ENCODE assay signal across 25 cellular contexts in the genomic region with DNA sequence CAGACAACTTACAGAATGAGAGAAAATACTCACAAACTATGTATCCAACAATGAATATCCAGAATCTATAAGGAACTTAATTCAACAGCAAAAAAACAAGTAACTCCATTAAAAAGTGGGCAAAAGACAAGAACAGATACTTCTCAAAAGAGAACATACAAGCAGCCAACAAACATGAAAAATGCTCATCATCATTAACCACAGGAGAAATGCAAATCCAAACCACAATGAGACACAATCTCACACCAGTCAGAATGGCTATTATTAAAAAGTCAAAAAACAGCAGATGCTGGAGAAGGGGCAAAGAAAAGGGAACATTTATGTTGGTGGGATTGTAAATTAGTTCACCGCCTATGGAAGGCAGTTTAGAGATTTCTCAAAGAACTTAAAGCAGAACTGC.
DNase-seq lines count a peak whose midpoint lies in the region; ATAC-seq and TF ChIP-seq lines count a peak whose summit lies in the region.
"Had no signal": no experiment of that assay in that cellular context is flagged by ENCODE, and none has a peak within 500 bp of the region (broad histone marks: within the 10 kb centered on the region; RNA-seq: fewer than 3 reads in every experiment).

No MANE protein-coding gene starts in this region.

- H3F3A ChIP-seq in DOHH2 (ENCODE audit: control insufficient read depth, insufficient read depth) = no peaks in the 10 kb centered on the region

- peak overlapping the region; percentile 6; the same call in 1 of the 2 replicates for H3K4me2 ChIP-seq in DOHH2 (ENCODE audit: low read length)
- H3K4me2 ChIP-seq: hepatocyte had no signal

- H3K79me2 ChIP-seq in DOHH2 (ENCODE audit: control insufficient read depth, low read length) = no peaks in the 10 kb centered on the region

- no peaks in the 10 kb centered on the region for H3K27me3 Mint-ChIP-seq in HFFc6 (ENCODE audit: insufficient read depth)
- no peaks in the 10 kb centered on the region for H3K27me3 Mint-ChIP-seq in natural killer cell treated with Interleukin-12 subunit alpha and Interleukin-12 subunit beta and Interleukin-15 and Interleukin-18, amount 100 ng/mL, for 72 hours
- H3K27me3 Mint-ChIP-seq: effector memory CD8-positive, alpha-beta T cell; memory B cell had no signal

- H3K4me1 Mint-ChIP-seq in HFFc6 (ENCODE audit: low read depth) = peaks cover 17% of the 10 kb centered on the region
- peaks cover 16 to 27% of the 10 kb centered on the region in 2 donors for H3K4me1 Mint-ChIP-seq in natural killer cell treated with Interleukin-12 subunit alpha and Interleukin-12 subunit beta and Interleukin-15 and Interleukin-18, amount 100 ng/mL, for 72 hours (ENCODE audit: low read depth in 2 of 2)

- H3K4me1 ChIP-seq in DOHH2 (ENCODE audit: control insufficient read depth, low read length) (peaks cover 14% of the 10 kb centered on the region), aorta (ENCODE audit: control insufficient read depth in 1 of 2, insufficient read depth in 2 of 2, low read length in 2 of 2) (no peaks in the 10 kb centered on the region), body of pancreas (no peaks in the 10 kb centered on the region)
- H3K4me1 ChIP-seq: colonic mucosa, stomach, tibial nerve had no signal

- no peak for TF ChIP-seq POLR2A in body of pancreas (IDR thresholded peaks at IDR 0.05)

- no peaks in the 10 kb centered on the region for H3K27me3 ChIP-seq in DOHH2 (ENCODE audit: control insufficient read depth, low read length)
- no peaks in the 10 kb centered on the region for H3K27me3 ChIP-seq in aorta (ENCODE audit: control insufficient read depth in 1 of 2, insufficient read depth in 2 of 2, low read length in 1 of 2)
- H3K27me3 ChIP-seq in body of pancreas = no peaks in the 10 kb centered on the region
- H3K27me3 ChIP-seq: colonic mucosa, hepatocyte, stomach, tibial nerve had no signal

- H3K9me2 ChIP-seq in DOHH2 (replicated peaks; ENCODE audit: control insufficient read depth, low read length) = no peaks in the 10 kb centered on the region

- no peak overlapping the region for H3K4me3 ChIP-seq in DOHH2 (ENCODE audit: low read length)
- no peak overlapping the region for H3K4me3 ChIP-seq in aorta (ENCODE audit: low read length in 2 of 2)
- H3K4me3 ChIP-seq in body of pancreas = no peak overlapping the region
- H3K4me3 ChIP-seq: colonic mucosa, GM23248, hepatocyte, SK-N-MC, stomach, tibial nerve had no signal

- H3K9me3 ChIP-seq in DOHH2 (ENCODE audit: control insufficient read depth, insufficient read depth, low read length) (no peaks in the 10 kb centered on the region), aorta (ENCODE audit: control insufficient read depth, low read length) (no peaks in the 10 kb centered on the region), body of pancreas (no peaks in the 10 kb centered on the region)
- H3K9me3 ChIP-seq: colonic mucosa, stomach, tibial nerve had no signal

- peak overlapping the region; percentile 29 for H3K27ac Mint-ChIP-seq in HFFc6
- H3K27ac Mint-ChIP-seq in natural killer cell treated with Interleukin-12 subunit alpha and Interleukin-12 subunit beta and Interleukin-15 and Interleukin-18, amount 100 ng/mL, for 72 hours = peak overlapping the region; percentile 4 to 73
- H3K27ac Mint-ChIP-seq: memory B cell had no signal

- WGBS in aorta, 2 donors = 94 to 95% methylated on average over 1 of the region's 1 CpG
- 100% methylated on average over 1 of the region's 1 CpG for WGBS in body of pancreas, 2 donors

- H3K36me3 Mint-ChIP-seq in HFFc6 (ENCODE audit: low read depth) = no peaks in the 10 kb centered on the region
- peaks cover 15% of the 10 kb centered on the region for H3K36me3 Mint-ChIP-seq in natural killer cell treated with Interleukin-12 subunit alpha and Interleukin-12 subunit beta and Interleukin-15 and Interleukin-18, amount 100 ng/mL, for 72 hours

- H3K9me3 Mint-ChIP-seq in HFFc6 = no peaks in the 10 kb centered on the region
- H3K9me3 Mint-ChIP-seq in natural killer cell treated with Interleukin-12 subunit alpha and Interleukin-12 subunit beta and Interleukin-15 and Interleukin-18, amount 100 ng/mL, for 72 hours = no peaks in the 10 kb centered on the region
- H3K9me3 Mint-ChIP-seq: effector memory CD8-positive, alpha-beta T cell; memory B cell had no signal

- H3K36me3 ChIP-seq in DOHH2 (ENCODE audit: control insufficient read depth, low read length) (peaks cover 13% of the 10 kb centered on the region), aorta (ENCODE audit: control insufficient read depth in 1 of 2, insufficient read depth in 2 of 2, low read length in 1 of 2) (no peaks in the 10 kb centered on the region), body of pancreas (replicated peaks in 1 of 2; ENCODE audit: insufficient read depth in 1 of 2, low read depth in 2 of 2) (no peaks in the 10 kb centered on the region)
- H3K36me3 ChIP-seq: colonic mucosa had no signal

- intact Hi-C loops in aorta (cut with DNase I) = no loop called here
- intact Hi-C loops in body of pancreas (cut with DNase I) = no loop called here

- TF ChIP-seq CTCF in DOHH2 (IDR thresholded peaks at IDR 0.05; ENCODE audit: low read depth, low read length, poor library complexity, severe bottlenecking) = no peak
- TF ChIP-seq CTCF in HFFc6 (IDR thresholded peaks at IDR 0.05) = no peak
- TF ChIP-seq CTCF in body of pancreas (IDR thresholded peaks at IDR 0.05) = no peak

- DNase-seq in HFFc6 = no peak
- peak; percentile 9 for DNase-seq in amniotic epithelial cell (ENCODE audit: low read depth)
- DNase-seq in natural killer cell treated with Interleukin-12 subunit alpha and Interleukin-12 subunit beta and Interleukin-15 and Interleukin-18, amount 100 ng/mL, for 72 hours (ENCODE audit: low spot score) = no peak
- DNase-seq in aorta = no peak
- no peak for DNase-seq in body of pancreas
- no peak for DNase-seq in KG1 (lab: John Stamatoyannopoulos, UW)
- DNase-seq: activated CD4-positive, alpha-beta T cell treated with anti-CD3 and anti-CD28 coated beads for 4 hours; activated effector memory CD4-positive, alpha-beta T cell treated with anti-CD3 and anti-CD28 coated beads, Interleukin-2, amount 50 U/mL, for 16 hours; colonic mucosa; DMS 273 treated with DMSO at 0.1 percent for 48 hours; effector memory CD8-positive, alpha-beta T cell; foreskin melanocyte; left colon; NCI-H1092; NCI-H2029; stomach had no signal

- H3K27ac ChIP-seq in DOHH2 (ENCODE audit: low read depth, low read length) (peak overlapping the region; percentile 15; the same call in 1 of the 2 replicates), aorta (ENCODE audit: low read depth in 1 of 2, low read length in 2 of 2) (no peak overlapping the region), body of pancreas (no peak overlapping the region)
- H3K27ac ChIP-seq: colonic mucosa, GM23248, hepatocyte, RWPE1, SK-N-MC, stomach, tibial nerve had no signal

- no peak for ATAC-seq in natural killer cell treated with Interleukin-12 subunit alpha and Interleukin-12 subunit beta and Interleukin-15 and Interleukin-18, amount 100 ng/mL, for 72 hours
- ATAC-seq in aorta (ENCODE audit: low FRiP score) (no peak), body of pancreas (no peak), GM18909 (IDR thresholded peaks at IDR 0.05; ENCODE audit: poor library complexity, unreplicated experiment) (no peak)
- ATAC-seq: effector memory CD8-positive, alpha-beta T cell; esophagus mucosa; left colon had no signal

- H4K20me1 ChIP-seq in DOHH2 (ENCODE audit: control insufficient read depth, insufficient read depth, low read depth, low read length) = no peaks in the 10 kb centered on the region

- no peak overlapping the region for H3K4me3 Mint-ChIP-seq in HFFc6
- H3K4me3 Mint-ChIP-seq in natural killer cell treated with Interleukin-12 subunit alpha and Interleukin-12 subunit beta and Interleukin-15 and Interleukin-18, amount 100 ng/mL, for 72 hours = peak overlapping the region; percentile 74
- H3K4me3 Mint-ChIP-seq: effector memory CD8-positive, alpha-beta T cell; memory B cell had no signal
